1 cellular context compared by ENCODE assay signal in the genomic region with DNA sequence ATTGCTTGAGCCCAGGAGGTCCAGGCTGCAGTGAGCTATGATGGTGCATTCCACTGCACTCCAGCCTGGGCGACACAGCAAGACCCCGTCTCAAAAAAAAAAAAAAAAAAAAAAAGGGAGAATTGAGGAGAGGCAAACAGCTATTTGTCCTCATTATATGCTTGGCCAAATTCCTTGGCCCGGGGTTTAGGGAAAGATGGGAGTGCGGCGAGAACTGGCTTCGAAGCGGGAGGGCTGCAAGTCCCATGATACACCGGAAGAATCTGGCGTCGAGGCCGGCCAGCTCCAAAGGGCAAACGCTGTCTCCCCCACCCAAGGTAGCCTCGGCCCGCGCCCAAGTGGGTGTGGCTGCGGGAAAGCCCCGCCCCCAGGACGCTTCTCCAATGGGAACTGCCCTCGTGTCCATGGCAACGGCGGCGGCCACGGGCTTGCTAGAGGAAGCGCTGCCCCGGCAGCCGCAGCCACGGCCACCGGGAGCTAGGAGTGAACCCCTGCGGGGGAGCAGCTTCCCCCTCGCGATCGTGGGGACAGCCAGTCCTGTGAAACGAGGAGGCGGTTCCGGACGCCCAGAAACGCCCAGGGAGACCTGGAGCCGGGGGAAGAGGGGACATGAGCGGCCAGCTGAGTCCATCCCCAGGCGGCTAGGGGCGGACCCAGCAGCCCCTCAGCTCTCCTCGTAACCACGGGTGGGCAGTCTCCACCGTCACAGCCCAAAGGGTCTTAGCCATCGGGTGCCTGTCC.
A peak's percentile ranks its signal among the peaks of the same experiment; 100 is the strongest.
TF ChIP-seq lines count a peak whose summit lies in the region.

A gene with protein sequence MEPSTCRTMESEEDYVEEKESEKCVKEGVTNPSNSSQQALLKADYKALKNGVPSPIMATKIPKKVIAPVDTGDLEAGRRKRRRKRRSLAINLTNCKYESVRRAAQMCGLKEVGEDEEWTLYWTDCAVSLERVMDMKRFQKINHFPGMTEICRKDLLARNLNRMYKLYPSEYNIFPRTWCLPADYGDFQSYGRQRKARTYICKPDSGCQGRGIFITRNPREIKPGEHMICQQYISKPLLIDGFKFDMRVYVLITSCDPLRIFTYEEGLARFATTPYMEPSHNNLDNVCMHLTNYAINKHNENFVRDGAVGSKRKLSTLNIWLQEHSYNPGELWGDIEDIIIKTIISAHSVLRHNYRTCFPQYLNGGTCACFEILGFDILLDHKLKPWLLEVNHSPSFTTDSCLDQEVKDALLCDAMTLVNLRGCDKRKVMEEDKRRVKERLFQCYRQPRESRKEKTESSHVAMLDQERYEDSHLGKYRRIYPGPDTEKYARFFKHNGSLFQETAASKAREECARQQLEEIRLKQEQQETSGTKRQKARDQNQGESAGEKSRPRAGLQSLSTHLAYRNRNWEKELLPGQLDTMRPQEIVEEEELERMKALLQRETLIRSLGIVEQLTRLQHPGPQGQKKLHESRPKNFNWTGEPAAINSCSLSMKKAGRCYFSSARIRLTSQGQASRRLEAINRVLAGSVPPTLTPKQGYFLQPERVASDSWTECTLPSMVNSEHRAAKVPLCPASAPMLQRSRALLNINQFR (plus strand): TSS at position 434 of the 741 bp plus-strand sequence. CDS start 1,075 bp downstream, outside the sequence.

TF ChIP-seq in HepG2, 621 proteins besides CTCF, POLR2A, EP300 and RAD21 (continued from another document and continues in another):
- TF ChIP-seq TAF1 (CRISPR knock-in tag; IDR thresholded peaks at IDR 0.05) (peak; percentile 52; the same call in 1 of the 2 replicates), POGZ (CRISPR knock-in tag; IDR thresholded peaks at IDR 0.05) (peak; percentile 55), NFE2L1 (CRISPR knock-in tag; IDR thresholded peaks at IDR 0.05; ENCODE audit: borderline replicate concordance) (peak; percentile 68; the same call in 1 of the 2 replicates), SAP130 (CRISPR knock-in tag; IDR thresholded peaks at IDR 0.05; ENCODE audit: low read depth) (peak; percentile 88), SP4 (CRISPR knock-in tag; IDR thresholded peaks at IDR 0.05) (peak; percentile 68), RBFOX2 (IDR thresholded peaks at IDR 0.05; ENCODE audit: low read depth, low read length) (peak; percentile 79), CENPT (CRISPR knock-in tag; IDR thresholded peaks at IDR 0.05; ENCODE audit: low read depth) (0 out of 2 replicates have a peak, but pooled peaks have one; percentile 47), KDM4B (CRISPR knock-in tag; IDR thresholded peaks at IDR 0.05) (0 out of 2 replicates have a peak, but pooled peaks have one; percentile 58), SOX13 (IDR thresholded peaks at IDR 0.05) (0 out of 2 replicates have a peak, but pooled peaks have one; percentile 3), SOX13 (CRISPR knock-in tag; conservative IDR thresholded peaks at IDR 0.05 in 1 of 2, IDR thresholded peaks at IDR 0.05 in 1 of 2) (no peak; a peak in 1 of 4 replicates), ZNF567 (CRISPR knock-in tag; IDR thresholded peaks at IDR 0.05; ENCODE audit: borderline replicate concordance) (0 out of 2 replicates have a peak, but pooled peaks have one; percentile 71), ZNF232 (CRISPR knock-in tag; IDR thresholded peaks at IDR 0.05; ENCODE audit: borderline replicate concordance) (peak; percentile 34; the same call in 1 of the 2 replicates), ZNF670 (CRISPR knock-in tag; IDR thresholded peaks at IDR 0.05; ENCODE audit: borderline replicate concordance) (no peak), FIP1L1 (IDR thresholded peaks at IDR 0.05; ENCODE audit: borderline replicate concordance, insufficient read depth, low read depth, low read length) (no peak), CBX1 (IDR thresholded peaks at IDR 0.05; ENCODE audit: low read depth) (no peak), ZNF75D (CRISPR knock-in tag; IDR thresholded peaks at IDR 0.05; ENCODE audit: borderline replicate concordance) (no peak), HNF4A (CRISPR knock-in tag; IDR thresholded peaks at IDR 0.05) (peak; percentile 52; the same call in 1 of the 2 replicates), ZNF317 (CRISPR knock-in tag; IDR thresholded peaks at IDR 0.05) (peak; percentile 51; the same call in 1 of the 2 replicates), NFKBIZ (CRISPR knock-in tag; IDR thresholded peaks at IDR 0.05) (no peak), RFX3 (CRISPR knock-in tag; IDR thresholded peaks at IDR 0.05) (peak; percentile 85), MAZ (IDR thresholded peaks at IDR 0.05; ENCODE audit: borderline replicate concordance, low read depth, low read length) (peak; percentile 25; the same call in 1 of the 2 replicates), MAZ (CRISPR knock-in tag; IDR thresholded peaks at IDR 0.05; ENCODE audit: low read depth) (no peak; the same call in 1 of the 2 replicates), CREB1 (IDR thresholded peaks at IDR 0.05) (no peak), CREB1 (CRISPR knock-in tag; IDR thresholded peaks at IDR 0.05) (0 out of 2 replicates have a peak, but pooled peaks have one; percentile 11), SALL1 (CRISPR knock-in tag; IDR thresholded peaks at IDR 0.05) (peak; percentile 59; the same call in 1 of the 2 replicates), ZSCAN9 (CRISPR knock-in tag; IDR thresholded peaks at IDR 0.05; ENCODE audit: borderline replicate concordance) (no peak), MTF2 (CRISPR knock-in tag; IDR thresholded peaks at IDR 0.05; ENCODE audit: borderline replicate concordance) (no peak), ZNF674 (CRISPR knock-in tag; IDR thresholded peaks at IDR 0.05; ENCODE audit: low read depth) (no peak), EZH2 (conservative IDR thresholded peaks at IDR 0.05; ENCODE audit: low read depth, low read length) (no peak), ARNT2 (CRISPR knock-in tag; IDR thresholded peaks at IDR 0.05; ENCODE audit: low read depth) (peak; percentile 82), RNF2 (conservative IDR thresholded peaks at IDR 0.05; ENCODE audit: low read depth) (0 out of 2 replicates have a peak, but pooled peaks have one; percentile 46), ELF1 (CRISPR knock-in tag; IDR thresholded peaks at IDR 0.05) (peak; percentile 56), ZNF614 (CRISPR knock-in tag; IDR thresholded peaks at IDR 0.05; ENCODE audit: borderline replicate concordance) (no peak), AHR (CRISPR knock-in tag; IDR thresholded peaks at IDR 0.05) (no peak)
- TF ChIP-seq, protein P1, sequence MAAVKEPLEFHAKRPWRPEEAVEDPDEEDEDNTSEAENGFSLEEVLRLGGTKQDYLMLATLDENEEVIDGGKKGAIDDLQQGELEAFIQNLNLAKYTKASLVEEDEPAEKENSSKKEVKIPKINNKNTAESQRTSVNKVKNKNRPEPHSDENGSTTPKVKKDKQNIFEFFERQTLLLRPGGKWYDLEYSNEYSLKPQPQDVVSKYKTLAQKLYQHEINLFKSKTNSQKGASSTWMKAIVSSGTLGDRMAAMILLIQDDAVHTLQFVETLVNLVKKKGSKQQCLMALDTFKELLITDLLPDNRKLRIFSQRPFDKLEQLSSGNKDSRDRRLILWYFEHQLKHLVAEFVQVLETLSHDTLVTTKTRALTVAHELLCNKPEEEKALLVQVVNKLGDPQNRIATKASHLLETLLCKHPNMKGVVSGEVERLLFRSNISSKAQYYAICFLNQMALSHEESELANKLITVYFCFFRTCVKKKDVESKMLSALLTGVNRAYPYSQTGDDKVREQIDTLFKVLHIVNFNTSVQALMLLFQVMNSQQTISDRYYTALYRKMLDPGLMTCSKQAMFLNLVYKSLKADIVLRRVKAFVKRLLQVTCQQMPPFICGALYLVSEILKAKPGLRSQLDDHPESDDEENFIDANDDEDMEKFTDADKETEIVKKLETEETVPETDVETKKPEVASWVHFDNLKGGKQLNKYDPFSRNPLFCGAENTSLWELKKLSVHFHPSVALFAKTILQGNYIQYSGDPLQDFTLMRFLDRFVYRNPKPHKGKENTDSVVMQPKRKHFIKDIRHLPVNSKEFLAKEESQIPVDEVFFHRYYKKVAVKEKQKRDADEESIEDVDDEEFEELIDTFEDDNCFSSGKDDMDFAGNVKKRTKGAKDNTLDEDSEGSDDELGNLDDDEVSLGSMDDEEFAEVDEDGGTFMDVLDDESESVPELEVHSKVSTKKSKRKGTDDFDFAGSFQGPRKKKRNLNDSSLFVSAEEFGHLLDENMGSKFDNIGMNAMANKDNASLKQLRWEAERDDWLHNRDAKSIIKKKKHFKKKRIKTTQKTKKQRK (IDR thresholded peaks at IDR 0.05; ENCODE audit: low read length) = no peak
- TF ChIP-seq, protein P2, sequence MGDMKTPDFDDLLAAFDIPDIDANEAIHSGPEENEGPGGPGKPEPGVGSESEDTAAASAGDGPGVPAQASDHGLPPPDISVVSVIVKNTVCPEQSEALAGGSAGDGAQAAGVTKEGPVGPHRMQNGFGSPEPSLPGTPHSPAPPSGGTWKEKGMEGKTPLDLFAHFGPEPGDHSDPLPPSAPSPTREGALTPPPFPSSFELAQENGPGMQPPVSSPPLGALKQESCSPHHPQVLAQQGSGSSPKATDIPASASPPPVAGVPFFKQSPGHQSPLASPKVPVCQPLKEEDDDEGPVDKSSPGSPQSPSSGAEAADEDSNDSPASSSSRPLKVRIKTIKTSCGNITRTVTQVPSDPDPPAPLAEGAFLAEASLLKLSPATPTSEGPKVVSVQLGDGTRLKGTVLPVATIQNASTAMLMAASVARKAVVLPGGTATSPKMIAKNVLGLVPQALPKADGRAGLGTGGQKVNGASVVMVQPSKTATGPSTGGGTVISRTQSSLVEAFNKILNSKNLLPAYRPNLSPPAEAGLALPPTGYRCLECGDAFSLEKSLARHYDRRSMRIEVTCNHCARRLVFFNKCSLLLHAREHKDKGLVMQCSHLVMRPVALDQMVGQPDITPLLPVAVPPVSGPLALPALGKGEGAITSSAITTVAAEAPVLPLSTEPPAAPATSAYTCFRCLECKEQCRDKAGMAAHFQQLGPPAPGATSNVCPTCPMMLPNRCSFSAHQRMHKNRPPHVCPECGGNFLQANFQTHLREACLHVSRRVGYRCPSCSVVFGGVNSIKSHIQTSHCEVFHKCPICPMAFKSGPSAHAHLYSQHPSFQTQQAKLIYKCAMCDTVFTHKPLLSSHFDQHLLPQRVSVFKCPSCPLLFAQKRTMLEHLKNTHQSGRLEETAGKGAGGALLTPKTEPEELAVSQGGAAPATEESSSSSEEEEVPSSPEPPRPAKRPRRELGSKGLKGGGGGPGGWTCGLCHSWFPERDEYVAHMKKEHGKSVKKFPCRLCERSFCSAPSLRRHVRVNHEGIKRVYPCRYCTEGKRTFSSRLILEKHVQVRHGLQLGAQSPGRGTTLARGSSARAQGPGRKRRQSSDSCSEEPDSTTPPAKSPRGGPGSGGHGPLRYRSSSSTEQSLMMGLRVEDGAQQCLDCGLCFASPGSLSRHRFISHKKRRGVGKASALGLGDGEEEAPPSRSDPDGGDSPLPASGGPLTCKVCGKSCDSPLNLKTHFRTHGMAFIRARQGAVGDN (CRISPR knock-in tag; IDR thresholded peaks at IDR 0.05) = peak; percentile 98
- TF ChIP-seq, protein P3, sequence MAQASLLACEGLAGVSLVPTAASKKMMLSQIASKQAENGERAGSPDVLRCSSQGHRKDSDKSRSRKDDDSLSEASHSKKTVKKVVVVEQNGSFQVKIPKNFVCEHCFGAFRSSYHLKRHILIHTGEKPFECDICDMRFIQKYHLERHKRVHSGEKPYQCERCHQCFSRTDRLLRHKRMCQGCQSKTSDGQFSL (CRISPR knock-in tag; IDR thresholded peaks at IDR 0.05) = 0 out of 2 replicates have a peak, but pooled peaks have one; percentile 15
- TF ChIP-seq, protein P4, sequence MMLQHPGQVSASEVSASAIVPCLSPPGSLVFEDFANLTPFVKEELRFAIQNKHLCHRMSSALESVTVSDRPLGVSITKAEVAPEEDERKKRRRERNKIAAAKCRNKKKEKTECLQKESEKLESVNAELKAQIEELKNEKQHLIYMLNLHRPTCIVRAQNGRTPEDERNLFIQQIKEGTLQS (CRISPR knock-in tag; IDR thresholded peaks at IDR 0.05) = no peak
- TF ChIP-seq, protein P5, sequence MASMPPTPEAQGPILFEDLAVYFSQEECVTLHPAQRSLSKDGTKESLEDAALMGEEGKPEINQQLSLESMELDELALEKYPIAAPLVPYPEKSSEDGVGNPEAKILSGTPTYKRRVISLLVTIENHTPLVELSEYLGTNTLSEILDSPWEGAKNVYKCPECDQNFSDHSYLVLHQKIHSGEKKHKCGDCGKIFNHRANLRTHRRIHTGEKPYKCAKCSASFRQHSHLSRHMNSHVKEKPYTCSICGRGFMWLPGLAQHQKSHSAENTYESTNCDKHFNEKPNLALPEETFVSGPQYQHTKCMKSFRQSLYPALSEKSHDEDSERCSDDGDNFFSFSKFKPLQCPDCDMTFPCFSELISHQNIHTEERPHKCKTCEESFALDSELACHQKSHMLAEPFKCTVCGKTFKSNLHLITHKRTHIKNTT (CRISPR knock-in tag; IDR thresholded peaks at IDR 0.05) = no peak
- TF ChIP-seq, protein P6, sequence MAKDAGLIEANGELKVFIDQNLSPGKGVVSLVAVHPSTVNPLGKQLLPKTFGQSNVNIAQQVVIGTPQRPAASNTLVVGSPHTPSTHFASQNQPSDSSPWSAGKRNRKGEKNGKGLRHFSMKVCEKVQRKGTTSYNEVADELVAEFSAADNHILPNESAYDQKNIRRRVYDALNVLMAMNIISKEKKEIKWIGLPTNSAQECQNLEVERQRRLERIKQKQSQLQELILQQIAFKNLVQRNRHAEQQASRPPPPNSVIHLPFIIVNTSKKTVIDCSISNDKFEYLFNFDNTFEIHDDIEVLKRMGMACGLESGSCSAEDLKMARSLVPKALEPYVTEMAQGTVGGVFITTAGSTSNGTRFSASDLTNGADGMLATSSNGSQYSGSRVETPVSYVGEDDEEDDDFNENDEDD (CRISPR knock-in tag; IDR thresholded peaks at IDR 0.05; ENCODE audit: borderline replicate concordance) = peak; percentile 84
- TF ChIP-seq, protein P7, sequence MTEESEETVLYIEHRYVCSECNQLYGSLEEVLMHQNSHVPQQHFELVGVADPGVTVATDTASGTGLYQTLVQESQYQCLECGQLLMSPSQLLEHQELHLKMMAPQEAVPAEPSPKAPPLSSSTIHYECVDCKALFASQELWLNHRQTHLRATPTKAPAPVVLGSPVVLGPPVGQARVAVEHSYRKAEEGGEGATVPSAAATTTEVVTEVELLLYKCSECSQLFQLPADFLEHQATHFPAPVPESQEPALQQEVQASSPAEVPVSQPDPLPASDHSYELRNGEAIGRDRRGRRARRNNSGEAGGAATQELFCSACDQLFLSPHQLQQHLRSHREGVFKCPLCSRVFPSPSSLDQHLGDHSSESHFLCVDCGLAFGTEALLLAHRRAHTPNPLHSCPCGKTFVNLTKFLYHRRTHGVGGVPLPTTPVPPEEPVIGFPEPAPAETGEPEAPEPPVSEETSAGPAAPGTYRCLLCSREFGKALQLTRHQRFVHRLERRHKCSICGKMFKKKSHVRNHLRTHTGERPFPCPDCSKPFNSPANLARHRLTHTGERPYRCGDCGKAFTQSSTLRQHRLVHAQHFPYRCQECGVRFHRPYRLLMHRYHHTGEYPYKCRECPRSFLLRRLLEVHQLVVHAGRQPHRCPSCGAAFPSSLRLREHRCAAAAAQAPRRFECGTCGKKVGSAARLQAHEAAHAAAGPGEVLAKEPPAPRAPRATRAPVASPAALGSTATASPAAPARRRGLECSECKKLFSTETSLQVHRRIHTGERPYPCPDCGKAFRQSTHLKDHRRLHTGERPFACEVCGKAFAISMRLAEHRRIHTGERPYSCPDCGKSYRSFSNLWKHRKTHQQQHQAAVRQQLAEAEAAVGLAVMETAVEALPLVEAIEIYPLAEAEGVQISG (CRISPR knock-in tag; IDR thresholded peaks at IDR 0.05) = peak; percentile 49
- TF ChIP-seq, protein P8, sequence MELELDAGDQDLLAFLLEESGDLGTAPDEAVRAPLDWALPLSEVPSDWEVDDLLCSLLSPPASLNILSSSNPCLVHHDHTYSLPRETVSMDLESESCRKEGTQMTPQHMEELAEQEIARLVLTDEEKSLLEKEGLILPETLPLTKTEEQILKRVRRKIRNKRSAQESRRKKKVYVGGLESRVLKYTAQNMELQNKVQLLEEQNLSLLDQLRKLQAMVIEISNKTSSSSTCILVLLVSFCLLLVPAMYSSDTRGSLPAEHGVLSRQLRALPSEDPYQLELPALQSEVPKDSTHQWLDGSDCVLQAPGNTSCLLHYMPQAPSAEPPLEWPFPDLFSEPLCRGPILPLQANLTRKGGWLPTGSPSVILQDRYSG (CRISPR knock-in tag; IDR thresholded peaks at IDR 0.05) = 0 out of 2 replicates have a peak, but pooled peaks have one; percentile 32
